In genomic region chr1:29736582-29737188, GRCh38 we compare ENCODE assay signal across 10 cellular contexts.
DNase-seq lines count a peak whose midpoint lies in the region; ATAC-seq, FAIRE-seq and TF ChIP-seq lines count a peak whose summit lies in the region.
"Had no signal": no experiment of that assay in that cellular context is flagged by ENCODE, and none has a peak within 500 bp of the region (broad histone marks: within the 10 kb centered on the region; RNA-seq: fewer than 3 reads in every experiment).

No MANE protein-coding gene starts in this region.

- 50% methylated on average over 5 of the region's 5 CpGs for WGBS in GM12878 (ENCODE audit: insufficient coverage, insufficient replicate concordance, low lambda C conversion rate, missing lambda C conversion rate)

- H3K9ac ChIP-seq in GM12878 (ENCODE audit: control insufficient read depth, insufficient read depth, low read length): no peak overlapping the region

- H3K27me3 Mint-ChIP-seq in mesothelial cell of epicardium (ENCODE audit: low read depth): peaks cover 23% of the 10 kb centered on the region
- peaks cover 12% of the 10 kb centered on the region for H3K27me3 Mint-ChIP-seq in CD8-positive, alpha-beta T cell (ENCODE audit: low read depth)

- no TSS peak for BruUV-seq in GM12878 (replicated peaks; lab: Mats Ljungman, UMichigan)

- POLR2A ChIA-PET in GM12878 (lab: Charles Lee): no interaction called here
- POLR2A ChIA-PET in CD8-positive, alpha-beta T cell (lab: Charles Lee): no interaction called here

- H3K4me1 Mint-ChIP-seq in mesothelial cell of epicardium: no peaks in the 10 kb centered on the region
- H3K4me1 Mint-ChIP-seq in CD8-positive, alpha-beta T cell (ENCODE audit: low read depth): no peaks in the 10 kb centered on the region

- RAD21 ChIA-PET in GM12878 (lab: Charles Lee; ENCODE audit: unreplicated experiment): no interaction called here

- no peaks in the 10 kb centered on the region for H3K36me3 Mint-ChIP-seq in mesothelial cell of epicardium
- no peaks in the 10 kb centered on the region for H3K36me3 Mint-ChIP-seq in CD8-positive, alpha-beta T cell

- no peak for TF ChIP-seq EP300 in GM12878 (IDR thresholded peaks at IDR 0.05; ENCODE audit: borderline replicate concordance in 1 of 2, control insufficient read depth in 1 of 2, low read depth in 2 of 2, low read length in 2 of 2)

- no peak overlapping the region for H3K4me2 ChIP-seq in GM12878 (ENCODE audit: control insufficient read depth, insufficient read depth)

- SMC1A ChIA-PET in GM12878 (lab: Charles Lee; ENCODE audit: uncharacterized antibody, unreplicated experiment): no interaction called here

- in situ Hi-C loops in GM12878 (cut with MboI): no loop called here

- no peaks in the 10 kb centered on the region for H3K79me2 ChIP-seq in GM12878 (ENCODE audit: control insufficient read depth, insufficient read depth, low read length)

- no peak overlapping the region for H3K27ac ChIP-seq in GM12878 (ENCODE audit: control insufficient read depth, insufficient read depth)
- H3K27ac ChIP-seq in CD8-positive, alpha-beta T cell (ENCODE audit: low read depth, low read length): no peak overlapping the region
- H3K27ac ChIP-seq: right atrium auricular region had no signal

- TF ChIP-seq POLR2A in GM12878 (IDR thresholded peaks at IDR 0.05; ENCODE audit: low read depth, low read length): no peak

- TF ChIP-seq CTCF in GM12878 (IDR thresholded peaks at IDR 0.05 in 2 of 3, conservative IDR thresholded peaks at IDR 0.05 in 1 of 3; ENCODE audit: control insufficient read depth in 2 of 3, extremely low read depth in 1 of 3, insufficient read depth in 1 of 3, low read depth in 3 of 3, low read length in 3 of 3): no peak
- TF ChIP-seq CTCF in mesothelial cell of epicardium (IDR thresholded peaks at IDR 0.05; ENCODE audit: unreplicated experiment): no peak
- TF ChIP-seq CTCF in CD8-positive, alpha-beta T cell (IDR thresholded peaks at IDR 0.05): no peak

- no peak for TF ChIP-seq RAD21 in GM12878 (IDR thresholded peaks at IDR 0.05; ENCODE audit: insufficient read depth, low read depth, low read length)

- intact Hi-C loops in GM12878 (cut with micrococcal nuclease; ENCODE audit: unreplicated experiment): no loop called here
- intact Hi-C loops in CD8-positive, alpha-beta T cell (cut with DNase I, micrococcal nuclease): no loop called here

- ATAC-seq in GM12878 (no peak), HG03039 (IDR thresholded peaks at IDR 0.05; ENCODE audit: unreplicated experiment) (no peak), HG03175 (IDR thresholded peaks at IDR 0.05; ENCODE audit: unreplicated experiment) (no peak)
- no peak for ATAC-seq in CD8-positive, alpha-beta T cell

- H4K20me1 ChIP-seq in GM12878 (ENCODE audit: control insufficient read depth, insufficient read depth): no peaks in the 10 kb centered on the region

- H3K36me3 ChIP-seq in GM12878 (ENCODE audit: control insufficient read depth in 2 of 2, insufficient read depth in 2 of 2, low read length in 1 of 2): no peaks in the 10 kb centered on the region
- no peaks in the 10 kb centered on the region for H3K36me3 ChIP-seq in CD8-positive, alpha-beta T cell (ENCODE audit: insufficient read depth, low read length)
- H3K36me3 ChIP-seq: right atrium auricular region had no signal

- no peak overlapping the region for H3K4me3 Mint-ChIP-seq in mesothelial cell of epicardium
- H3K4me3 Mint-ChIP-seq in CD8-positive, alpha-beta T cell: no peak overlapping the region

- no peaks in the 10 kb centered on the region for H3K9me3 ChIP-seq in GM12878 (replicated peaks; ENCODE audit: control insufficient read depth, insufficient read depth, low read length)
- no peaks in the 10 kb centered on the region for H3K9me3 ChIP-seq in CD8-positive, alpha-beta T cell (ENCODE audit: low read length)
- H3K9me3 ChIP-seq: right atrium auricular region had no signal

- H3K9me3 Mint-ChIP-seq in mesothelial cell of epicardium: no peaks in the 10 kb centered on the region
- H3K9me3 Mint-ChIP-seq in CD8-positive, alpha-beta T cell: no peaks in the 10 kb centered on the region

- FAIRE-seq in GM12878 (lab: Jason Lieb, UNC): no peak
- FAIRE-seq: TTC549 had no signal

- peak; percentile 55 for DNase-seq in GM03348 (ENCODE audit: low spot score)
- DNase-seq in M059J (ENCODE audit: low read depth): peak; percentile 49
- DNase-seq in GM12878 (ENCODE audit: low read depth, low spot score): no peak
- DNase-seq in mesothelial cell of epicardium (ENCODE audit: low spot score in 2 of 2, unreplicated experiment in 2 of 2): peak; percentile 45 to 54
- DNase-seq in NCI-H82 (lab: John Stamatoyannopoulos, UW): no peak
- DNase-seq in CD8-positive, alpha-beta T cell: no peak

- H3K27ac Mint-ChIP-seq in mesothelial cell of epicardium: no peak overlapping the region
- H3K27ac Mint-ChIP-seq in CD8-positive, alpha-beta T cell: no peak overlapping the region

- no peak overlapping the region for H2AFZ ChIP-seq in GM12878 (ENCODE audit: control insufficient read depth, low read depth, low read length)

- no peaks in the 10 kb centered on the region for H3K4me1 ChIP-seq in GM12878 (ENCODE audit: control insufficient read depth, insufficient read depth, low read length)
- H3K4me1 ChIP-seq in CD8-positive, alpha-beta T cell (ENCODE audit: insufficient read depth, low read length): no peaks in the 10 kb centered on the region
- H3K4me1 ChIP-seq: right atrium auricular region had no signal

- H3K27me3 ChIP-seq in GM12878 (replicated peaks in 1 of 2; ENCODE audit: control insufficient read depth in 2 of 2, insufficient read depth in 2 of 2, low read length in 1 of 2): peaks cover 0 to 2% of the 10 kb centered on the region in 2 experiments; a peak in 1 of 4 replicates
- no peaks in the 10 kb centered on the region for H3K27me3 ChIP-seq in CD8-positive, alpha-beta T cell (ENCODE audit: insufficient read depth, low read length)
- H3K27me3 ChIP-seq: right atrium auricular region had no signal

- no peak overlapping the region for H3K4me3 ChIP-seq in GM12878
- no peak overlapping the region for H3K4me3 ChIP-seq in CD8-positive, alpha-beta T cell (ENCODE audit: low read depth, low read length)
- H3K4me3 ChIP-seq: right atrium auricular region had no signal

- CTCF ChIA-PET in GM12878 (lab: Yijun Ruan, JAX): no interaction called here
- CTCF ChIA-PET in CD8-positive, alpha-beta T cell (lab: Charles Lee): no interaction called here

TF ChIP-seq in GM12878, 131 proteins besides CTCF, POLR2A, EP300 and RAD21 (continues in another document):
- TF ChIP-seq NR2F1 (conservative IDR thresholded peaks at IDR 0.05) (no peak), CHD2 (IDR thresholded peaks at IDR 0.05; ENCODE audit: borderline replicate concordance, low read depth, low read length) (no peak), E2F8 (IDR thresholded peaks at IDR 0.05; ENCODE audit: low read depth, partially characterized antibody) (no peak), REST (IDR thresholded peaks at IDR 0.05; ENCODE audit: low read depth, low read length) (peak; percentile 90)

Comparison
In these comparisons a context has a peak if more than half of its experiments do, and no peak if none do; other contexts are left out.
1. DNase-seq: peak in GM03348 (single experiment), M059J (single experiment) and mesothelial cell of epicardium (2 of 2); none in GM12878 (single experiment), NCI-H82 (single experiment) and CD8-positive, alpha-beta T cell (0 of 7).